ENCODE assay signal across 31 cellular contexts in the genomic region with DNA sequence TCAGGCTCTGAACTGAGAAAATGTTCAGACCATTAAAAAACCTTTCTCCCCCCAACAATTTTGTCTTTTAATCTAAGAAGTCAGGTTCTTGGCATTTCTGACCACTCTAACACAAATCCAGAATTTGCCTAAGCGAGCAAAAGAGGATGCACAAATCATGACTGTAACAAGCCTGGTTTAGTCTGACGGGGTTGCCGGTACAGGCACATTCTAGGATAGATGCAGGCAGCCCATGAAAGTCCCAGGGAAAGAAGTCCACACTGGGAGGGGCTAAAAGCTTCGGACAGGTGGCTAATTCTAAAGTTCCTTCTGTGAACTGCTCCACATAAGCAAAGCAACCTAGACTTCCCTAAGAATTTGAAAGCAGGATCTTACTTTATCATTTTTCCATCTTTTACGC. TPM values are rescaled to one million over a fixed set of nuclear protein-coding genes. Genes with fewer than 3 reads are reported as not detected.
"Had no signal": no experiment of that assay in that cellular context is flagged by ENCODE, and none has a peak within 500 bp of the region (broad histone marks: within the 10 kb centered on the region; RNA-seq: fewer than 3 reads in every experiment).

No MANE protein-coding gene starts in this region.

- H3K27ac ChIP-seq: ascending aorta, brain microvascular endothelial cell, foreskin keratinocyte, gastrocnemius medialis, WERI-Rb-1 had no signal

- H3K4me1 Mint-ChIP-seq: central memory CD8-positive, alpha-beta T cell had no signal

- H3K4me3 ChIP-seq: ascending aorta, esophagus muscularis mucosa, gastrocnemius medialis had no signal

- ATAC-seq: activated CD4-positive, CD25-positive, alpha-beta regulatory T cell treated with anti-CD3 and anti-CD28 coated beads, Interleukin-2, amount 50 U/mL, for 24 hours; activated CD8-positive, alpha-beta T cell treated with anti-CD3 and anti-CD28 coated beads for 36 hours; activated T-cell treated with anti-CD3 and anti-CD28 coated beads, Interleukin-2, amount 50 U/mL, for 4 hours; activated T-helper 17 cell treated with anti-CD3 and anti-CD28 coated beads, Interleukin-2, amount 50 U/mL, for 72 hours; effector memory CD8-positive, alpha-beta T cell; foreskin keratinocyte; gastrocnemius medialis; T-helper 17 cell had no signal

- H3K9me3 Mint-ChIP-seq: activated T-helper 17 cell treated with anti-CD3 and anti-CD28 coated beads, Interleukin-2, amount 50 U/mL, for 72 hours; effector memory CD8-positive, alpha-beta T cell had no signal

- H3K27me3 Mint-ChIP-seq: activated B cell treated with CpG ODN at 0.5 μM for 24 hours; activated CD8-positive, alpha-beta T cell treated with anti-CD3 and anti-CD28 coated beads for 36 hours; activated naive CD8-positive, alpha-beta T cell; activated T-helper 17 cell treated with anti-CD3 and anti-CD28 coated beads, Interleukin-2, amount 50 U/mL, for 72 hours; central memory CD8-positive, alpha-beta T cell; effector memory CD8-positive, alpha-beta T cell; T-helper 17 cell had no signal

- H3K27ac Mint-ChIP-seq: activated B cell treated with CpG ODN at 0.5 μM for 24 hours; activated CD8-positive, alpha-beta T cell treated with anti-CD3 and anti-CD28 coated beads for 36 hours; activated naive CD8-positive, alpha-beta T cell; activated T-helper 17 cell treated with anti-CD3 and anti-CD28 coated beads, Interleukin-2, amount 50 U/mL, for 72 hours; effector memory CD8-positive, alpha-beta T cell; T-helper 17 cell; T-helper 2 cell treated with Interferon-gamma antibody and Interleukin-4, amounts not matched to agents 5 μg/mL and 100 μg/mL, for 36 hours had no signal

- DNase-seq: activated B cell treated with CpG ODN at 0.5 μM for 24 hours; activated CD4-positive, alpha-beta T cell treated with anti-CD3 and anti-CD28 coated beads for 48 hours; activated CD4-positive, alpha-beta T cell treated with anti-CD3 and anti-CD28 coated beads, Interleukin-2, amount 50 U/mL, for 1 hour; activated CD4-positive, alpha-beta T cell treated with anti-CD3 and anti-CD28 coated beads, Interleukin-2, amount 50 U/mL, for 48 hours; activated CD8-positive, alpha-beta memory T cell treated with anti-CD3 and anti-CD28 coated beads for 24 hours; activated CD8-positive, alpha-beta T cell treated with anti-CD3 and anti-CD28 coated beads for 36 hours; activated effector memory CD4-positive, alpha-beta T cell treated with Interleukin-2 at 50 U/mL for 16 hours; activated gamma-delta T cell treated with Interleukin-2 at 50 U/mL for 16 hours; activated naive CD4-positive, alpha-beta T cell treated with anti-CD3 and anti-CD28 coated beads, Interleukin-2, amount 50 U/mL, for 16 hours; activated naive CD4-positive, alpha-beta T cell treated with Interleukin-2 at 50 U/mL for 16 hours; activated T-cell treated with anti-CD3 and anti-CD28 coated beads, Interleukin-2, amount 50 U/mL, for 4 hours; brain microvascular endothelial cell; cortex of kidney; dermis blood vessel endothelial cell; effector CD4-positive, alpha-beta T cell; effector memory CD8-positive, alpha-beta T cell; erythroblast; foreskin keratinocyte; gastrocnemius medialis; glutamatergic neuron; T-helper 1 cell; T-helper 17 cell; T1000; WERI-Rb-1 had no signal

- H3K36me3 ChIP-seq: ascending aorta, brain microvascular endothelial cell, esophagus muscularis mucosa, WERI-Rb-1 had no signal

- H3K9me3 ChIP-seq: ascending aorta, esophagus muscularis mucosa, gastrocnemius medialis had no signal

- H3K4me3 Mint-ChIP-seq: activated B cell treated with CpG ODN at 0.5 μM for 24 hours; activated CD8-positive, alpha-beta T cell treated with anti-CD3 and anti-CD28 coated beads for 36 hours; activated naive CD8-positive, alpha-beta T cell; activated T-cell treated with anti-CD3 and anti-CD28 coated beads, Interleukin-2, amount 50 U/mL, for 4 hours; activated T-helper 17 cell treated with anti-CD3 and anti-CD28 coated beads, Interleukin-2, amount 50 U/mL, for 72 hours; central memory CD8-positive, alpha-beta T cell; effector memory CD8-positive, alpha-beta T cell; T-helper 17 cell; T-helper 2 cell treated with Interferon-gamma antibody and Interleukin-4, amounts not matched to agents 5 μg/mL and 100 μg/mL, for 36 hours had no signal

- H3K27me3 ChIP-seq: ascending aorta, brain microvascular endothelial cell, esophagus muscularis mucosa, foreskin keratinocyte, gastrocnemius medialis had no signal

RNA-seq across cellular contexts. Expression of a gene that starts 48.0 kb away (rescaled TPM):
- total RNA-seq: activated B cell treated with CpG ODN at 0.5 μM for 24 hours; activated CD8-positive, alpha-beta T cell treated with anti-CD3 and anti-CD28 coated beads for 36 hours had no signal
